Comparison of ENCODE assay signal across 15 cellular contexts in the genomic region with DNA sequence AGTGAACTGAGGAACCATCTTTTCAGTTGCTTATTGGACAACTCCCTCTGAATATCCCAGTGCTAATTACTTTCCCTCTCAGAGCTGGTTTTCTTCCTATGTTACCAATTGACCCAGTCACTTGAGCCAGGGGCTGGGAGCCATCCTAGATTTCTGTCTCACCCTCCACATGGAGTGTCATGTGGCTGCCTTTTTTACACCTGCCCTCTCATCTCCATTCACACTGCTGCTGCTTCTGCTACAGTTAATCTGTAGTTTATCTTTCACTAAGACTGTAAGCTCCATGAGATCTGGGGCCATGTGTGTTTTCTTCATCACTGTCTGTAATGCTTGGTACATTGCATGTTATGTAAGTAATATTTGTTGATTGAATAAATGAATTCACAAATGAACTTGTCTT. TPM values are rescaled to one million over a fixed set of nuclear protein-coding genes. Genes with fewer than 3 reads are reported as not detected.
A peak's percentile ranks its signal among the peaks of the same experiment; 100 is the strongest.
DNase-seq lines count a peak whose midpoint lies in the region; ATAC-seq and TF ChIP-seq lines count a peak whose summit lies in the region.
"Had no signal": no experiment of that assay in that cellular context is flagged by ENCODE, and none has a peak within 500 bp of the region (broad histone marks: within the 10 kb centered on the region; RNA-seq: fewer than 3 reads in every experiment).

No MANE protein-coding gene starts in this region.

- no TSS peak for BruUV-seq in MCF 10A (replicated peaks; lab: Mats Ljungman, UMichigan)

- no peak for TF ChIP-seq POLR2A in breast epithelium (IDR thresholded peaks at IDR 0.05)

- TF ChIP-seq CTCF in MCF 10A (IDR thresholded peaks at IDR 0.05; ENCODE audit: unreplicated experiment) = no peak
- TF ChIP-seq CTCF in breast epithelium (IDR thresholded peaks at IDR 0.05) = no peak
- no peak for TF ChIP-seq CTCF in WERI-Rb-1 (IDR thresholded peaks at IDR 0.05; ENCODE audit: low read depth, low read length)
- no peak for TF ChIP-seq CTCF in type B pancreatic cell (conservative IDR thresholded peaks at IDR 0.05)

- H3K36me3 Mint-ChIP-seq in MCF 10A (ENCODE audit: insufficient read depth, unreplicated experiment) (peaks cover 47% of the 10 kb centered on the region), naive B cell (no peaks in the 10 kb centered on the region), type B pancreatic cell (peaks cover 16% of the 10 kb centered on the region)

- H3K9me3 ChIP-seq in breast epithelium = no peaks in the 10 kb centered on the region
- no peaks in the 10 kb centered on the region for H3K9me3 ChIP-seq in WERI-Rb-1 (ENCODE audit: severe bottlenecking)
- H3K9me3 ChIP-seq: Peyer's patch, right atrium auricular region had no signal

- POLR2A ChIA-PET in MCF 10A (lab: Yijun Ruan, JAX) = interaction anchor here (1.0 to 2.7 kb wide), 5 partner anchors 13 to 147 kb away, joined by 4 to 21 read pairs (median 7); no protein-coding TSS in a partner anchor

- H3K36me3 ChIP-seq in breast epithelium = no peaks in the 10 kb centered on the region
- H3K36me3 ChIP-seq in WERI-Rb-1 = no peaks in the 10 kb centered on the region
- H3K36me3 ChIP-seq: Peyer's patch, right atrium auricular region had no signal

- no peaks in the 10 kb centered on the region for H3K9me3 Mint-ChIP-seq in MCF 10A (ENCODE audit: unreplicated experiment)
- no peaks in the 10 kb centered on the region for H3K9me3 Mint-ChIP-seq in naive B cell
- no peaks in the 10 kb centered on the region for H3K9me3 Mint-ChIP-seq in type B pancreatic cell

- H3K27ac ChIP-seq in breast epithelium (no peak overlapping the region), WERI-Rb-1 (no peak overlapping the region)
- H3K27ac ChIP-seq: Peyer's patch had no signal

- H3K4me3 ChIP-seq in breast epithelium = no peak overlapping the region
- no peak overlapping the region for H3K4me3 ChIP-seq in WERI-Rb-1 (ENCODE audit: low read depth, low read length)
- H3K4me3 ChIP-seq: Peyer's patch, right atrium auricular region had no signal

- H3K4me3 Mint-ChIP-seq in MCF 10A (ENCODE audit: unreplicated experiment) (no peak overlapping the region), naive B cell (no peak overlapping the region), type B pancreatic cell (no peak overlapping the region)

- CTCF ChIA-PET in MCF 10A (lab: Yijun Ruan, JAX) = interaction anchor here (0.8 to 2.9 kb wide), 5 partner anchors 9 to 77 kb away, joined by 3 to 11 read pairs (median 4); no protein-coding TSS in a partner anchor

- H3K27ac Mint-ChIP-seq in MCF 10A (ENCODE audit: low read depth, unreplicated experiment) (peak overlapping the region; percentile 24), naive B cell (peak overlapping the region; percentile 18 to 82 (median 64)), type B pancreatic cell (peak overlapping the region; percentile 65)

- H3K27me3 Mint-ChIP-seq in MCF 10A (ENCODE audit: insufficient read depth, unreplicated experiment) = no peaks in the 10 kb centered on the region
- H3K27me3 Mint-ChIP-seq in naive B cell = no peaks in the 10 kb centered on the region
- no peaks in the 10 kb centered on the region for H3K27me3 Mint-ChIP-seq in type B pancreatic cell

- intact Hi-C loops in MCF 10A (cut with micrococcal nuclease) = loop anchor here (5.0 kb wide), 1 partner anchor 49 kb away; no protein-coding TSS in a partner anchor
- intact Hi-C loops in breast epithelium (cut with DNase I; ENCODE audit: low total_unique reads) = no loop called here

- no peaks in the 10 kb centered on the region for H3K27me3 ChIP-seq in breast epithelium
- no peaks in the 10 kb centered on the region for H3K27me3 ChIP-seq in WERI-Rb-1 (ENCODE audit: insufficient read depth, low read depth, severe bottlenecking)
- H3K27me3 ChIP-seq: Peyer's patch, right atrium auricular region had no signal

- ATAC-seq in naive B cell (ENCODE audit: low read depth in 2 of 2) (no peak), GM19023 (IDR thresholded peaks at IDR 0.05; ENCODE audit: unreplicated experiment) (no peak)
- ATAC-seq: HCT116, left cardiac atrium had no signal

- H3K4me1 Mint-ChIP-seq in MCF 10A (ENCODE audit: insufficient read depth, unreplicated experiment) (peaks cover 25% of the 10 kb centered on the region), naive B cell (peaks cover 23 to 34% (median 29%) of the 10 kb centered on the region in 3 donors), type B pancreatic cell (ENCODE audit: unreplicated experiment) (peaks cover 29% of the 10 kb centered on the region)

- H3K4me1 ChIP-seq in breast epithelium = no peaks in the 10 kb centered on the region
- H3K4me1 ChIP-seq: Peyer's patch had no signal

- no peak for DNase-seq in MCF 10A (ENCODE audit: unreplicated experiment)
- no peak for DNase-seq in breast epithelium (ENCODE audit: low spot score in 2 of 2)
- DNase-seq in WERI-Rb-1 = peak; percentile 52
- DNase-seq in naive B cell = no peak
- no peak for DNase-seq in type B pancreatic cell (ENCODE audit: extremely low spot score, unreplicated experiment)
- DNase-seq in activated effector memory CD4-positive, alpha-beta T cell treated with Interleukin-2 at 50 U/mL for 16 hours = no peak
- no peak for DNase-seq in occipital lobe (lab: John Stamatoyannopoulos, UW)
- DNase-seq: left cardiac atrium; NCI-H1417; NCI-H446 treated with DMSO at 0.1 percent for 48 hours; Peyer's patch; stimulated activated CD4-positive, alpha-beta T cell treated with anti-CD3 and anti-CD28 coated beads, Interleukin-4, amount 100 ng/mL, for 1 hour had no signal

RNA-seq across cellular contexts. Expression of a gene that starts 35.8 kb away (rescaled TPM):
- total RNA-seq in MCF 10A (2022) (90.2 and 90.9 TPM in 2 replicates), breast epithelium (10 to 100 TPM; 73.1 to 95.0 (median 77.6) TPM), type B pancreatic cell (ENCODE audit: low replicate concordance) (110 and 125 TPM in 2 replicates), occipital lobe (17.8 TPM)
- 10 to 100 TPM; 17.1 to 27.6 (median 25.2) TPM for polyA plus RNA-seq in naive B cell (ENCODE audit: low read depth in 6 of 6)
